ENCODE assay signal across 1 cellular context in genomic region chr20:63891061-63892002, GRCh38.
TF ChIP-seq lines count a peak whose summit lies in the region.

No MANE protein-coding gene starts in this region.

TF ChIP-seq in endothelial cell of umbilical vein, 7 proteins besides CTCF, POLR2A, EP300 and RAD21 (continued from another document):
- TF ChIP-seq JUN (IDR thresholded peaks at IDR 0.05; ENCODE audit: borderline replicate concordance, insufficient read depth, insufficient read length, low read depth) = no peak
- TF ChIP-seq MAX (IDR thresholded peaks at IDR 0.05; ENCODE audit: insufficient read depth, insufficient read length) = no peak
- TF ChIP-seq FOS (IDR thresholded peaks at IDR 0.05; ENCODE audit: borderline replicate concordance, insufficient read depth, low read length) = no peak
- TF ChIP-seq POLR2AphosphoS5 (IDR thresholded peaks at IDR 0.05; ENCODE audit: insufficient read depth, low read depth, low read length) = no peak
- no peak for TF ChIP-seq EZH2 (IDR thresholded peaks at IDR 0.05; ENCODE audit: borderline replicate concordance, low read depth, low read length, severe bottlenecking)
- TF ChIP-seq GATA2 (IDR thresholded peaks at IDR 0.05; ENCODE audit: insufficient read depth, insufficient read length, low read depth, low read length) = no peak
